15 cellular contexts compared by ENCODE assay signal in the genomic region with DNA sequence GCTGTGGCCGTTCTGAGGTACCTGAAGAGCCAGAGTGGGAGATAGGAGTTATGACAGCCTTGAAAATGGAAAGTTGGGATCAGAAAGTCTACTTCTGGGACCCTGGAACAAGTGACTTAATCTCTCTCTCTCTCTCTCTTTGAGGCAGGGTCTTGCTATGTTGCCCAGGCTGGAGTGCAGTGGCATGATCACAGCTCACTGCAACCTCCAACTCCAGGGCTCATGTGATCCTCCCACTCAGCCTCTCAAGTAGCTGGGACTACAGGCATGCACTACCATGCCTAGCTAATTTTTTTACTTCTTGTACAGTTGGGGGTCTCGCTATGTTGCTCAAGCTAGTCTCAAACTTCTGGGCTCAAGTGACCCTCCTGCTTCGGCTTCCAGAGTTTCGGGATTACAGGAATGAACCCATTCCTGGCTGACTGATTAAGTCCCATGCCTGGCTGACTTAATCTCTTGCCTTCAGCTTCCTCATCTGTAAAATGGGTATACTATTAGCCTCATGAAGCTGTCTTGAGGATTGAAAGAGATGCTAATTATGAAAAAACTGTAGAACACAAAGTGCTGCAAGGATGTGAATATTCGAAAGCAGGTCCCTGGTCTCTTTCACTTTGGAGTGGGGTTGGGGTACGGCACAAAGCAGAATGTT.
DNase-seq lines count a peak whose midpoint lies in the region; ATAC-seq, FAIRE-seq and TF ChIP-seq lines count a peak whose summit lies in the region.
"Had no signal": no experiment of that assay in that cellular context is flagged by ENCODE, and none has a peak within 500 bp of the region (broad histone marks: within the 10 kb centered on the region; RNA-seq: fewer than 3 reads in every experiment).

No MANE protein-coding gene starts in this region.

- H3K27me3 ChIP-seq in CD8-positive, alpha-beta memory T cell (ENCODE audit: insufficient read depth, low read length, poor library complexity, severe bottlenecking): no peaks in the 10 kb centered on the region
- H3K27me3 ChIP-seq in mesenchymal stem cell (ENCODE audit: control insufficient read depth in 1 of 2, insufficient read depth in 1 of 2, low read length in 2 of 2): no peaks in the 10 kb centered on the region
- no peaks in the 10 kb centered on the region for H3K27me3 ChIP-seq in neural progenitor cell
- H3K27me3 ChIP-seq: cardiac muscle cell had no signal

- H3F3A ChIP-seq in neural progenitor cell (ENCODE audit: low read depth): peaks cover 2% of the 10 kb centered on the region

- H3K23ac ChIP-seq in mesenchymal stem cell (ENCODE audit: low read length in 2 of 2): no peak overlapping the region

- H3K4me3 Mint-ChIP-seq in CD8-positive, alpha-beta memory T cell: peak overlapping the region in 1 of 7 donors; percentile 43
- H3K4me3 Mint-ChIP-seq in WTC11 (no peak overlapping the region), neural progenitor cell (no peak overlapping the region)
- H3K4me3 Mint-ChIP-seq: activated naive CD8-positive, alpha-beta T cell treated with anti-CD3 and anti-CD28 coated beads, Interleukin-2, amount 10 ng/mL, durations not matched to agents 7 days and 5 days had no signal

- H3K14ac ChIP-seq in mesenchymal stem cell (ENCODE audit: low read length in 2 of 2): no peak overlapping the region

- no peak overlapping the region for H3K27ac Mint-ChIP-seq in CD8-positive, alpha-beta memory T cell
- no peak overlapping the region for H3K27ac Mint-ChIP-seq in WTC11
- H3K27ac Mint-ChIP-seq in neural progenitor cell: no peak overlapping the region
- H3K27ac Mint-ChIP-seq: activated naive CD8-positive, alpha-beta T cell treated with anti-CD3 and anti-CD28 coated beads, Interleukin-2, amount 10 ng/mL, durations not matched to agents 7 days and 5 days had no signal

- no peaks in the 10 kb centered on the region for H3K27me3 Mint-ChIP-seq in CD8-positive, alpha-beta memory T cell
- H3K27me3 Mint-ChIP-seq in WTC11 (ENCODE audit: low read depth): no peaks in the 10 kb centered on the region
- H3K27me3 Mint-ChIP-seq in neural progenitor cell (ENCODE audit: insufficient read depth, low read depth): peaks cover 4% of the 10 kb centered on the region
- H3K27me3 Mint-ChIP-seq: activated naive CD8-positive, alpha-beta T cell treated with anti-CD3 and anti-CD28 coated beads, Interleukin-2, amount 10 ng/mL, durations not matched to agents 7 days and 5 days had no signal

- no peak overlapping the region for H2BK5ac ChIP-seq in mesenchymal stem cell (ENCODE audit: low read depth, low read length, poor library complexity, severe bottlenecking)

- H2AK5ac ChIP-seq in mesenchymal stem cell (ENCODE audit: low read length, severe bottlenecking): no peak overlapping the region

- no peak for TF ChIP-seq EP300 in A549 (IDR thresholded peaks at IDR 0.05)

- H3K9me3 Mint-ChIP-seq in CD8-positive, alpha-beta memory T cell: no peaks in the 10 kb centered on the region
- H3K9me3 Mint-ChIP-seq in WTC11 (no peaks in the 10 kb centered on the region), neural progenitor cell (no peaks in the 10 kb centered on the region)
- H3K9me3 Mint-ChIP-seq: activated naive CD8-positive, alpha-beta T cell treated with anti-CD3 and anti-CD28 coated beads, Interleukin-2, amount 10 ng/mL, durations not matched to agents 7 days and 5 days had no signal

- H3K4me3 ChIP-seq in A549: no peak overlapping the region
- peak overlapping the region; percentile 36 for H3K4me3 ChIP-seq in CD8-positive, alpha-beta memory T cell (ENCODE audit: low read length)
- no peak overlapping the region for H3K4me3 ChIP-seq in mesenchymal stem cell (ENCODE audit: insufficient read depth in 1 of 2, low read depth in 1 of 2, low read length in 2 of 2)
- H3K4me3 ChIP-seq in neural progenitor cell: no peak overlapping the region
- H3K4me3 ChIP-seq: cardiac muscle cell, GM23248, psoas muscle had no signal

- TF ChIP-seq RAD21 in A549 (conservative IDR thresholded peaks at IDR 0.05 in 1 of 2, IDR thresholded peaks at IDR 0.05 in 1 of 2): no peak

- no peak overlapping the region for H3K9ac ChIP-seq in mesenchymal stem cell (ENCODE audit: low read length)
- H3K9ac ChIP-seq in neural progenitor cell: no peak overlapping the region
- H3K9ac ChIP-seq: GM23248 had no signal

- H3K36me3 ChIP-seq in CD8-positive, alpha-beta memory T cell (ENCODE audit: insufficient read depth, low read length): no peaks in the 10 kb centered on the region
- peaks cover 0 to 7% of the 10 kb centered on the region in 2 experiments for H3K36me3 ChIP-seq in mesenchymal stem cell (ENCODE audit: control insufficient read depth in 1 of 2, insufficient read depth in 2 of 2, low read depth in 1 of 2, low read length in 2 of 2)
- no peaks in the 10 kb centered on the region for H3K36me3 ChIP-seq in neural progenitor cell
- H3K36me3 ChIP-seq: cardiac muscle cell had no signal

- H3K9me3 ChIP-seq in A549: no peaks in the 10 kb centered on the region
- H3K9me3 ChIP-seq in CD8-positive, alpha-beta memory T cell (ENCODE audit: low read length): no peaks in the 10 kb centered on the region
- H3K9me3 ChIP-seq in mesenchymal stem cell (ENCODE audit: control insufficient read depth, low read length): no peaks in the 10 kb centered on the region
- H3K9me3 ChIP-seq in neural progenitor cell (ENCODE audit: low read depth): no peaks in the 10 kb centered on the region
- H3K9me3 ChIP-seq: psoas muscle had no signal

- POLR2A ChIA-PET in A549 (lab: Yijun Ruan, JAX) (no interaction called here), WTC11 (lab: Charles Lee) (interaction anchor here (0.9 kb wide), 1 partner anchor 16 kb away, joined by 3 read pairs; no protein-coding TSS in a partner anchor)
- POLR2A ChIA-PET in CD8-positive, alpha-beta memory T cell (lab: Charles Lee): interaction anchor here (1.0 to 2.2 kb wide), 5 partner anchors 11 to 87 kb away, joined by 3 to 7 read pairs (median 4); no protein-coding TSS in a partner anchor

- H3K4me1 Mint-ChIP-seq in CD8-positive, alpha-beta memory T cell: peaks cover 9 to 21% (median 17%) of the 10 kb centered on the region in 3 donors
- H3K4me1 Mint-ChIP-seq in WTC11 (peaks cover 8% of the 10 kb centered on the region), neural progenitor cell (peaks cover 32% of the 10 kb centered on the region)

- H4K20me1 ChIP-seq in neural progenitor cell (ENCODE audit: low read depth): no peaks in the 10 kb centered on the region

- H2BK120ac ChIP-seq in mesenchymal stem cell (ENCODE audit: low read depth, low read length): no peak overlapping the region

- H2AFZ ChIP-seq in mesenchymal stem cell (ENCODE audit: low read depth, low read length): no peak overlapping the region
- no peak overlapping the region for H2AFZ ChIP-seq in neural progenitor cell (replicated peaks)
- H2AFZ ChIP-seq: GM23248 had no signal

- H3K79me2 ChIP-seq in neural progenitor cell (ENCODE audit: low read depth): no peaks in the 10 kb centered on the region

- no peak for FAIRE-seq in A549 (lab: Jason Lieb, UNC)
- FAIRE-seq in HTR-8/SVneo (lab: Jason Lieb, UNC): no peak
- FAIRE-seq: endometrium had no signal

- TF ChIP-seq CTCF in A549 (IDR thresholded peaks at IDR 0.05) (no peak), WTC11 (IDR thresholded peaks at IDR 0.05) (no peak), neural progenitor cell (IDR thresholded peaks at IDR 0.05) (no peak)

- H3K27ac ChIP-seq in A549 (no peak overlapping the region; a peak in 1 of 6 replicates), mesenchymal stem cell (ENCODE audit: low read length, poor library complexity, severe bottlenecking) (no peak overlapping the region), neural progenitor cell (no peak overlapping the region)
- H3K27ac ChIP-seq in CD8-positive, alpha-beta memory T cell (ENCODE audit: low read depth, low read length): no peak overlapping the region
- H3K27ac ChIP-seq: cardiac muscle cell, GM23248, psoas muscle had no signal

- H3K4me2 ChIP-seq in A549 (no peak overlapping the region), mesenchymal stem cell (ENCODE audit: low read length, poor library complexity, severe bottlenecking) (no peak overlapping the region), neural progenitor cell (no peak overlapping the region)

- H3K36me3 Mint-ChIP-seq in CD8-positive, alpha-beta memory T cell: no peaks in the 10 kb centered on the region
- H3K36me3 Mint-ChIP-seq in WTC11 (no peaks in the 10 kb centered on the region), neural progenitor cell (no peaks in the 10 kb centered on the region)

- H3K4me1 ChIP-seq in A549 (peaks cover 23% of the 10 kb centered on the region), mesenchymal stem cell (ENCODE audit: control insufficient read depth, insufficient read depth, low read depth, low read length) (peaks cover 33% of the 10 kb centered on the region), neural progenitor cell (peaks cover 17% of the 10 kb centered on the region)
- H3K4me1 ChIP-seq in CD8-positive, alpha-beta memory T cell (ENCODE audit: insufficient read depth, low read length): peaks cover 63% of the 10 kb centered on the region
- H3K4me1 ChIP-seq: psoas muscle had no signal

- peak overlapping the region in 1 of 2 experiments; percentile 93 for H2BK12ac ChIP-seq in mesenchymal stem cell (ENCODE audit: low read length in 2 of 2)

- H3K4ac ChIP-seq in mesenchymal stem cell (ENCODE audit: low read depth in 1 of 2, low read length in 2 of 2): peak overlapping the region in 1 of 2 experiments; percentile 76

- peak overlapping the region; percentile 26 to 79 for H3K18ac ChIP-seq in mesenchymal stem cell (ENCODE audit: low read depth in 1 of 2, low read length in 2 of 2)

- DNase-seq in A549 (ENCODE audit: low read depth in 1 of 2, low spot score in 1 of 2) (no peak), WTC11 (ENCODE audit: low spot score) (no peak), mesenchymal stem cell (no peak), GF-D8 (lab: John Stamatoyannopoulos, UW) (no peak), NCI-H1048 (lab: John Stamatoyannopoulos, UW) (no peak), HTR-8/SVneo (ENCODE audit: insufficient read length, low spot score) (no peak), neural progenitor cell (ENCODE audit: low spot score) (no peak)
- no peak for DNase-seq in CD8-positive, alpha-beta memory T cell
- DNase-seq: GM23248, NCI-H82, psoas muscle, SHP77 had no signal

- WGBS in A549 (ENCODE audit: missing lambda C conversion rate): 94% methylated on average over 6 of the region's 6 CpGs
- 97% methylated on average over 5 of the region's 6 CpGs for WGBS in mesenchymal stem cell

- peaks cover 14% of the 10 kb centered on the region for H3K79me1 ChIP-seq in mesenchymal stem cell (replicated peaks; ENCODE audit: low read length, poor library complexity, severe bottlenecking)

- no peak for TF ChIP-seq POLR2A in A549 (IDR thresholded peaks at IDR 0.05; ENCODE audit: low read length)

- H4K91ac ChIP-seq in mesenchymal stem cell (ENCODE audit: low read length): no peak overlapping the region

- no peak overlapping the region for H4K8ac ChIP-seq in mesenchymal stem cell (ENCODE audit: low read length)

- CTCF ChIA-PET in A549 (lab: Yijun Ruan, JAX) (interaction anchor here (1.4 to 2.8 kb wide), 2 partner anchors 35 to 114 kb away, joined by 4 to 7 read pairs; no protein-coding TSS in a partner anchor), WTC11 (lab: Charles Lee) (interaction anchor here (1.4 to 2.0 kb wide), 2 partner anchors 12 to 114 kb away, joined by 6 to 8 read pairs; no protein-coding TSS in a partner anchor)
- CTCF ChIA-PET in CD8-positive, alpha-beta memory T cell (lab: Charles Lee): interaction anchor here (0.5 to 6.0 kb wide), 6 partner anchors 12 to 114 kb away, joined by 3 to 59 read pairs (median 4); no protein-coding TSS in a partner anchor

- H2BK15ac ChIP-seq in mesenchymal stem cell (ENCODE audit: low read depth, poor library complexity, severe bottlenecking): no peak overlapping the region

- ATAC-seq in A549 (no peak), WTC11 (no peak)
- ATAC-seq: psoas muscle had no signal
